14 cellular contexts compared by ENCODE assay signal in genomic region chr3:79414821-79415220, GRCh38.
DNase-seq lines count a peak whose midpoint lies in the region; ATAC-seq, FAIRE-seq and TF ChIP-seq lines count a peak whose summit lies in the region.
"Had no signal": no experiment of that assay in that cellular context is flagged by ENCODE, and none has a peak within 500 bp of the region (broad histone marks: within the 10 kb centered on the region; RNA-seq: fewer than 3 reads in every experiment).

No MANE protein-coding gene starts in this region.

- TF ChIP-seq CTCF in foreskin keratinocyte (conservative IDR thresholded peaks at IDR 0.05) (no peak), D721Med (IDR thresholded peaks at IDR 0.05; ENCODE audit: insufficient read depth, missing control alignments) (no peak), spleen (IDR thresholded peaks at IDR 0.05 in 8 of 11, conservative IDR thresholded peaks at IDR 0.05 in 3 of 11) (no peak)

- H3K36me3 ChIP-seq in adipocyte (ENCODE audit: control insufficient read depth, insufficient read depth, low read length, severe bottlenecking) (no peaks in the 10 kb centered on the region), rectal smooth muscle tissue (ENCODE audit: control insufficient read depth, insufficient read depth, low read length) (no peaks in the 10 kb centered on the region), spleen (no peaks in the 10 kb centered on the region)
- H3K36me3 ChIP-seq: heart right ventricle, ovary had no signal

- no peak for TF ChIP-seq POLR2A in spleen (IDR thresholded peaks at IDR 0.05)

- H3K27me3 ChIP-seq in adipocyte (replicated peaks; ENCODE audit: control insufficient read depth, insufficient read depth, low read length), result no peaks in the 10 kb centered on the region
- no peaks in the 10 kb centered on the region for H3K27me3 ChIP-seq in foreskin keratinocyte
- H3K27me3 ChIP-seq in rectal smooth muscle tissue (ENCODE audit: control insufficient read depth, insufficient read depth, low read length), result no peaks in the 10 kb centered on the region
- H3K27me3 ChIP-seq in spleen (replicated peaks in 1 of 7), result no peaks in the 10 kb centered on the region
- H3K27me3 ChIP-seq: heart right ventricle, ovary had no signal

- no peak for FAIRE-seq in D721Med (lab: Jason Lieb, UNC)

- H3K9ac ChIP-seq in adipocyte (ENCODE audit: low read length) (no peak overlapping the region), rectal smooth muscle tissue (ENCODE audit: low read length) (no peak overlapping the region)

- WGBS in spleen, 5 donors, result 77 to 93% (median 83%) methylated on average over 3 of the region's 3 CpGs

- H3K9me3 ChIP-seq in adipocyte (ENCODE audit: control insufficient read depth, low read length), result no peaks in the 10 kb centered on the region
- H3K9me3 ChIP-seq in spleen, result no peaks in the 10 kb centered on the region
- H3K9me3 ChIP-seq: heart right ventricle, ovary had no signal

- H3K27ac ChIP-seq in foreskin keratinocyte, result peak overlapping the region; percentile 48
- peak overlapping the region; percentile 22 for H3K27ac ChIP-seq in rectal smooth muscle tissue (ENCODE audit: low read depth, low read length)
- H3K27ac ChIP-seq in spleen, result no peak overlapping the region
- H3K27ac ChIP-seq: heart right ventricle, ovary had no signal

- DNase-seq in ELR (ENCODE audit: low read depth) (peak; percentile 23), adipocyte (ENCODE audit: low read depth) (peak; percentile 94), foreskin keratinocyte (peak; percentile 66 to 85), D721Med (ENCODE audit: insufficient read length, low spot score) (no peak), cortex of kidney (lab: John Stamatoyannopoulos, UW) (no peak), spleen (no peak)
- DNase-seq: activated CD8-positive, alpha-beta memory T cell treated with anti-CD3 and anti-CD28 coated beads, Interleukin-2, amount 10 ng/mL, durations not matched to agents 7 days and 5 days; heart right ventricle; mesendoderm; NCI-H446 treated with DMSO at 0.1 percent for 48 hours; ovary; stimulated activated CD4-positive, alpha-beta T cell treated with anti-CD3 and anti-CD28 coated beads, Interleukin-4, amount 100 ng/mL, for 24 hours had no signal

- H3K4me1 ChIP-seq in adipocyte (ENCODE audit: control insufficient read depth, insufficient read depth, low read length), result peaks cover 38% of the 10 kb centered on the region
- peaks cover 11% of the 10 kb centered on the region for H3K4me1 ChIP-seq in foreskin keratinocyte
- H3K4me1 ChIP-seq in rectal smooth muscle tissue (ENCODE audit: control insufficient read depth, insufficient read depth, low read length), result peaks cover 3% of the 10 kb centered on the region
- H3K4me1 ChIP-seq in spleen, result no peaks in the 10 kb centered on the region
- H3K4me1 ChIP-seq: heart right ventricle had no signal

- intact Hi-C loops in spleen (cut with DNase I; ENCODE audit: low total_unique reads), result no loop called here

- H3K4me3 ChIP-seq in adipocyte (ENCODE audit: low read length) (peak overlapping the region; percentile 23), rectal smooth muscle tissue (ENCODE audit: low read length) (no peak overlapping the region), spleen (no peak overlapping the region)
- H3K4me3 ChIP-seq: heart right ventricle, ovary had no signal

- ATAC-seq in foreskin keratinocyte (peak; percentile 95), HG03469 (IDR thresholded peaks at IDR 0.05; ENCODE audit: unreplicated experiment) (no peak)
- ATAC-seq: activated CD8-positive, alpha-beta memory T cell treated with anti-CD3 and anti-CD28 coated beads, Interleukin-2, amount 10 ng/mL, durations not matched to agents 7 days and 5 days had no signal

Comparison
In these comparisons a context has a peak if more than half of its experiments do, and no peak if none do; other contexts are left out.
1. DNase-seq: peak in ELR (single experiment), adipocyte (single experiment) and foreskin keratinocyte (2 of 2); none in D721Med (single experiment), cortex of kidney (single experiment) and spleen (single experiment).
2. H3K27ac ChIP-seq: peak in foreskin keratinocyte (single experiment) and rectal smooth muscle tissue (single experiment); none in spleen (0 of 8).